11 cellular contexts compared by ENCODE assay signal in the genomic region with DNA sequence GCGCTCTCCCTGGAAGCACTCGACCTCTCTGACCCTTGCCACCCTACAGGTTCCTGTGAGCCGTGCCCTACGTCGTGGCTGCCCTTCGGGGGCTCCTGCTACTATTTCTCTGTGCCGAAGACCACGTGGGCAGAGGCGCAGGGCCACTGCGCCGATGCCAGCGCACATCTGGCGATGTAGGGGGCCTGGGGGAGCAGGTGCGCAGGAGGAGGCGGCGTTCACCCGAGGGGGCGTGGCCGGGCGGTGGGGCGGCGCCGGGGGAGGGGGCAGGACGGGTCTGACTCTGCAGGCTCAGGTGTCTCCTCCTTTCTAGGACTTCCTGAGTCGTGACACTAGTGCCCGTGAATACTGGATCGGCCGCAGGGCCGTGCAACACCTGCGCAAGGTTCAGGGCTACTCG. TPM values are rescaled to one million over a fixed set of nuclear protein-coding genes. Genes with fewer than 3 reads are reported as not detected.
A peak's percentile ranks its signal among the peaks of the same experiment; 100 is the strongest.
DNase-seq lines count a peak whose midpoint lies in the region; ATAC-seq lines count a peak whose summit lies in the region.
"Had no signal": no experiment of that assay in that cellular context is flagged by ENCODE, and none has a peak within 500 bp of the region (broad histone marks: within the 10 kb centered on the region; RNA-seq: fewer than 3 reads in every experiment).

No MANE protein-coding gene starts in this region.

- ATAC-seq in activated CD4-positive, alpha-beta T cell treated with anti-CD3 and anti-CD28 coated beads for 36 hours, result peak; percentile 36
- ATAC-seq in stimulated activated memory B cell treated with anti-CD40 and anti-IgM and Interleukin-4, amounts not matched to agents 10 μg/mL and 1 μg/mL and 100 μg/mL, for 72 hours, result peak; percentile 51
- ATAC-seq in HG03175 (IDR thresholded peaks at IDR 0.05; ENCODE audit: unreplicated experiment), result no peak

- H3K4me1 ChIP-seq in iPS-20b (ENCODE audit: insufficient read depth, low read length), result no peaks in the 10 kb centered on the region; the same call in 1 of the 2 replicates

- no peaks in the 10 kb centered on the region for H3K9me3 Mint-ChIP-seq in activated CD4-positive, alpha-beta T cell treated with anti-CD3 and anti-CD28 coated beads for 36 hours (ENCODE audit: low read depth)
- peaks cover 6% of the 10 kb centered on the region for H3K9me3 Mint-ChIP-seq in activated CD4-positive, alpha-beta T cell treated with anti-CD3 and anti-CD28 coated beads, Interleukin-2, amount 10 ng/mL, durations not matched to agents 7 days and 5 days
- peaks cover 13% of the 10 kb centered on the region for H3K9me3 Mint-ChIP-seq in stimulated activated memory B cell treated with anti-CD40 and anti-IgM and Interleukin-4, amounts not matched to agents 10 μg/mL and 1 μg/mL and 100 μg/mL, for 72 hours

- in situ Hi-C loops in ACHN (cut with HindIII; ENCODE audit: low pct_ligation_motif_present, low pct_unique_long_range_greater_than_20kb, low sequenced_read_pairs), result no loop called here

- no peaks in the 10 kb centered on the region for H3K36me3 ChIP-seq in iPS-20b (ENCODE audit: insufficient read depth, low read depth, low read length)
- H3K36me3 ChIP-seq: sigmoid colon, tibial artery had no signal

- H3K4me3 Mint-ChIP-seq in activated CD4-positive, alpha-beta T cell treated with anti-CD3 and anti-CD28 coated beads for 36 hours, result no peak overlapping the region
- H3K4me3 Mint-ChIP-seq in activated CD4-positive, alpha-beta T cell treated with anti-CD3 and anti-CD28 coated beads, Interleukin-2, amount 10 ng/mL, durations not matched to agents 7 days and 5 days, result no peak overlapping the region
- H3K4me3 Mint-ChIP-seq in stimulated activated memory B cell treated with anti-CD40 and anti-IgM and Interleukin-4, amounts not matched to agents 10 μg/mL and 1 μg/mL and 100 μg/mL, for 72 hours, result peak overlapping the region; percentile 72

- no peak overlapping the region for H3K9ac ChIP-seq in iPS-20b (ENCODE audit: low read depth, low read length)

- POLR2A ChIA-PET in activated CD4-positive, alpha-beta T cell treated with anti-CD3 and anti-CD28 coated beads for 36 hours (lab: Charles Lee), result no interaction called here
- POLR2A ChIA-PET in activated CD4-positive, alpha-beta T cell treated with anti-CD3 and anti-CD28 coated beads, Interleukin-2, amount 10 ng/mL, durations not matched to agents 7 days and 5 days (lab: Charles Lee), result no interaction called here

- H3K4me3 ChIP-seq in iPS-20b (ENCODE audit: low read length), result peak overlapping the region; percentile 67
- H3K4me3 ChIP-seq: sigmoid colon, tibial artery had no signal

- H3K9me3 ChIP-seq in iPS-20b (ENCODE audit: insufficient read depth, low read depth, low read length), result no peaks in the 10 kb centered on the region
- H3K9me3 ChIP-seq: sigmoid colon had no signal

- no peak overlapping the region for H3K27ac Mint-ChIP-seq in activated CD4-positive, alpha-beta T cell treated with anti-CD3 and anti-CD28 coated beads for 36 hours
- H3K27ac Mint-ChIP-seq in activated CD4-positive, alpha-beta T cell treated with anti-CD3 and anti-CD28 coated beads, Interleukin-2, amount 10 ng/mL, durations not matched to agents 7 days and 5 days, result no peak overlapping the region
- peak overlapping the region; percentile 74 for H3K27ac Mint-ChIP-seq in stimulated activated memory B cell treated with anti-CD40 and anti-IgM and Interleukin-4, amounts not matched to agents 10 μg/mL and 1 μg/mL and 100 μg/mL, for 72 hours

- H3K36me3 Mint-ChIP-seq in activated CD4-positive, alpha-beta T cell treated with anti-CD3 and anti-CD28 coated beads for 36 hours (ENCODE audit: low read depth), result no peaks in the 10 kb centered on the region
- H3K36me3 Mint-ChIP-seq in activated CD4-positive, alpha-beta T cell treated with anti-CD3 and anti-CD28 coated beads, Interleukin-2, amount 10 ng/mL, durations not matched to agents 7 days and 5 days (ENCODE audit: low read depth), result no peaks in the 10 kb centered on the region
- no peaks in the 10 kb centered on the region for H3K36me3 Mint-ChIP-seq in stimulated activated memory B cell treated with anti-CD40 and anti-IgM and Interleukin-4, amounts not matched to agents 10 μg/mL and 1 μg/mL and 100 μg/mL, for 72 hours

- peaks cover 56% of the 10 kb centered on the region for H3K27me3 ChIP-seq in iPS-20b (ENCODE audit: insufficient read depth, low read length)

- DNase-seq in activated CD4-positive, alpha-beta T cell treated with anti-CD3 and anti-CD28 coated beads for 36 hours, result peak; percentile 48
- DNase-seq in activated CD4-positive, alpha-beta T cell treated with anti-CD3 and anti-CD28 coated beads, Interleukin-2, amount 10 ng/mL, durations not matched to agents 7 days and 5 days, result no peak
- DNase-seq in activated T-cell treated with anti-CD3 and anti-CD28 coated beads, Interleukin-2, amount 50 U/mL, for 1 hour, result peak; percentile 55
- DNase-seq in ACHN (no peak), hepatic stellate cell (ENCODE audit: low spot score) (no peak)
- DNase-seq: dermis blood vessel endothelial cell, sigmoid colon, tibial artery had no signal

- intact Hi-C loops in activated CD4-positive, alpha-beta T cell treated with anti-CD3 and anti-CD28 coated beads for 36 hours (cut with DNase I, micrococcal nuclease), result no loop called here

- H3K27ac ChIP-seq in iPS-20b (ENCODE audit: low read length), result no peak overlapping the region
- H3K27ac ChIP-seq: sigmoid colon, tibial artery had no signal

- peaks cover 37% of the 10 kb centered on the region for H3K27me3 Mint-ChIP-seq in activated CD4-positive, alpha-beta T cell treated with anti-CD3 and anti-CD28 coated beads for 36 hours
- peaks cover 35% of the 10 kb centered on the region for H3K27me3 Mint-ChIP-seq in activated CD4-positive, alpha-beta T cell treated with anti-CD3 and anti-CD28 coated beads, Interleukin-2, amount 10 ng/mL, durations not matched to agents 7 days and 5 days
- peaks cover 37% of the 10 kb centered on the region for H3K27me3 Mint-ChIP-seq in stimulated activated memory B cell treated with anti-CD40 and anti-IgM and Interleukin-4, amounts not matched to agents 10 μg/mL and 1 μg/mL and 100 μg/mL, for 72 hours

- peaks cover 9% of the 10 kb centered on the region for H3K4me1 Mint-ChIP-seq in activated CD4-positive, alpha-beta T cell treated with anti-CD3 and anti-CD28 coated beads for 36 hours
- H3K4me1 Mint-ChIP-seq in activated CD4-positive, alpha-beta T cell treated with anti-CD3 and anti-CD28 coated beads, Interleukin-2, amount 10 ng/mL, durations not matched to agents 7 days and 5 days, result no peaks in the 10 kb centered on the region
- peaks cover 18% of the 10 kb centered on the region for H3K4me1 Mint-ChIP-seq in stimulated activated memory B cell treated with anti-CD40 and anti-IgM and Interleukin-4, amounts not matched to agents 10 μg/mL and 1 μg/mL and 100 μg/mL, for 72 hours

- CTCF ChIA-PET in activated CD4-positive, alpha-beta T cell treated with anti-CD3 and anti-CD28 coated beads for 36 hours (lab: Charles Lee), result no interaction called here
- CTCF ChIA-PET in activated CD4-positive, alpha-beta T cell treated with anti-CD3 and anti-CD28 coated beads, Interleukin-2, amount 10 ng/mL, durations not matched to agents 7 days and 5 days (lab: Charles Lee), result no interaction called here

RNA-seq across cellular contexts. Expression of gene CLEC4M, which starts 26.4 kb away (rescaled TPM):
- total RNA-seq in activated CD4-positive, alpha-beta T cell treated with anti-CD3 and anti-CD28 coated beads for 36 hours, result not detected
- total RNA-seq in activated CD4-positive, alpha-beta T cell treated with anti-CD3 and anti-CD28 coated beads, Interleukin-2, amount 10 ng/mL, durations not matched to agents 7 days and 5 days, result not detected

RNA-seq across cellular contexts. Expression of gene EVI5L, which starts 40.6 kb away (rescaled TPM):
- 1 to 10 TPM; 4.8 to 5.9 TPM for total RNA-seq in activated CD4-positive, alpha-beta T cell treated with anti-CD3 and anti-CD28 coated beads for 36 hours
- 10 to 100 TPM in 1 of 2 experiments, 1 to 10 TPM in 1; 9.7 to 11.2 TPM for total RNA-seq in activated CD4-positive, alpha-beta T cell treated with anti-CD3 and anti-CD28 coated beads, Interleukin-2, amount 10 ng/mL, durations not matched to agents 7 days and 5 days

RNA-seq across cellular contexts. Expression of gene CD209, which starts 42.1 kb away (rescaled TPM):
- not detected for total RNA-seq in activated CD4-positive, alpha-beta T cell treated with anti-CD3 and anti-CD28 coated beads for 36 hours
- not detected for total RNA-seq in activated CD4-positive, alpha-beta T cell treated with anti-CD3 and anti-CD28 coated beads, Interleukin-2, amount 10 ng/mL, durations not matched to agents 7 days and 5 days
- total RNA-seq: dermis blood vessel endothelial cell had no signal

RNA-seq across cellular contexts. Expression of gene CLEC4G, which starts 57.5 kb away (rescaled TPM):
- total RNA-seq in activated CD4-positive, alpha-beta T cell treated with anti-CD3 and anti-CD28 coated beads for 36 hours, result not detected
- total RNA-seq in activated CD4-positive, alpha-beta T cell treated with anti-CD3 and anti-CD28 coated beads, Interleukin-2, amount 10 ng/mL, durations not matched to agents 7 days and 5 days, result not detected
- total RNA-seq: dermis blood vessel endothelial cell had no signal

Comparison
In these comparisons a context has a peak if more than half of its experiments do, and no peak if none do; other contexts are left out.
1. DNase-seq: peak in activated CD4-positive, alpha-beta T cell treated with anti-CD3 and anti-CD28 coated beads for 36 hours (single experiment) and activated T-cell treated with anti-CD3 and anti-CD28 coated beads, Interleukin-2, amount 50 U/mL, for 1 hour (single experiment); none in activated CD4-positive, alpha-beta T cell treated with anti-CD3 and anti-CD28 coated beads, Interleukin-2, amount 10 ng/mL, durations not matched to agents 7 days and 5 days (single experiment), ACHN (single experiment) and hepatic stellate cell (single experiment).